Comparison of ENCODE assay signal across 14 cellular contexts in the genomic region with DNA sequence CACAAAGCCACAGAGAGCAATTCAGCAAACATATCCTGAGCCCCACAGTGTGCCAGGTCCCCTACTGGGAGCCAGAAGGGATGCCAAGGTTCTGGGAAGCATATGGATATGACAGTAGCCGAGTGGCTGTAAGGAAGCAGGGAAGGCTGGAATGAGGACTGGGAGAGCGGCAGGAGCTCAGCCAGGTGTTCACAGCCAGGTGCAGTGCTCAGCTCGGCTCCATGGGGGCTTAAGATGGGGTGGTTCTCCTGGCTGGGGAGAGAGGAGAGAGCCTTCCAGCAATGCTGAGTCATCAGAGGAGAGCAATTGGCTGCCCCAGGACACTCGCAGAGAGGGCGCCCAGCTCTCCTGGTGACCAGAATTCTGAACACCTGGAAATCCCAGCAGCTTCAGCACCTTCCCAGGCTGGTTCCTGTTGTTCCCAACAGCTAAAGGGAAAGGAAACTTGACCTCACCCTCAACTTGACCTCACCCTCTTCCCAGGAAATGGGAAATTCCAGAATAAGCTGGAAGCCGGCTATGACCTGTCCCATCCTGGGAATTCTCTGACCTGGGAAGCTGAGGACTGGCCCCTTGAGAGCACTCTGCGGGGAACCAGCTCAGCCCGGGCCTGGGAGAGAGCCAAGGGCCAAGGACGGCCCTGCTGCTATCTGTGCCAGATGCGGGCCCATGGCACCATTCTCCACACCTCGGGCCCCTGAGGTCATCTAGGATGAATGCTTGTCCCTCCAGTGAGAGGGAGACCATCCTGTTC. TPM values are rescaled to one million over a fixed set of nuclear protein-coding genes. Genes with fewer than 3 reads are reported as not detected.
A peak's percentile ranks its signal among the peaks of the same experiment; 100 is the strongest.
DNase-seq lines count a peak whose midpoint lies in the region; ATAC-seq and TF ChIP-seq lines count a peak whose summit lies in the region.
"Had no signal": no experiment of that assay in that cellular context is flagged by ENCODE, and none has a peak within 500 bp of the region (broad histone marks: within the 10 kb centered on the region; RNA-seq: fewer than 3 reads in every experiment).

No MANE protein-coding gene starts in this region.

- peak overlapping the region; percentile 50 to 85 (median 77) for H3K27ac ChIP-seq in heart left ventricle
- H3K27ac ChIP-seq: vagina had no signal

- H3K4me1 Mint-ChIP-seq in type B pancreatic cell (ENCODE audit: unreplicated experiment): peaks cover 16% of the 10 kb centered on the region

- H3K4me1 ChIP-seq in heart left ventricle: peaks cover 22 to 82% (median 73%) of the 10 kb centered on the region in 12 donors

- no peak overlapping the region for H3K27ac Mint-ChIP-seq in type B pancreatic cell
- H3K27ac Mint-ChIP-seq: progenitor cell of endocrine pancreas had no signal

- H3K4me3 Mint-ChIP-seq in type B pancreatic cell: peak overlapping the region; percentile 41

- H3K9me3 Mint-ChIP-seq in type B pancreatic cell: no peaks in the 10 kb centered on the region

- H3K36me3 ChIP-seq in heart left ventricle: no peaks in the 10 kb centered on the region
- H3K36me3 ChIP-seq: vagina had no signal

- H3K36me3 Mint-ChIP-seq in type B pancreatic cell: no peaks in the 10 kb centered on the region

- 37 to 57% (median 48%) methylated on average over 11 of the region's 11 CpGs for WGBS in heart left ventricle, 4 donors

- ATAC-seq in Right ventricle myocardium superior (ENCODE audit: poor library complexity) (peak; percentile 23), heart left ventricle (peak in 2 of 4 donors; percentile 6 to 38), left lobe of liver (no peak)

- no peaks in the 10 kb centered on the region for H3K9me3 ChIP-seq in heart left ventricle
- H3K9me3 ChIP-seq: vagina had no signal

- H3K27me3 ChIP-seq in heart left ventricle: no peaks in the 10 kb centered on the region
- H3K27me3 ChIP-seq: vagina had no signal

- DNase-seq in Right ventricle myocardium superior: no peak
- DNase-seq in cardiac septum (ENCODE audit: low spot score): no peak
- DNase-seq in NCI-H446 treated with DMSO at 0.1 percent for 48 hours (lab: John Stamatoyannopoulos, UW): peak; percentile 77
- DNase-seq in heart left ventricle: peak; percentile 43 to 67 (median 61)
- no peak for DNase-seq in type B pancreatic cell (ENCODE audit: extremely low spot score, unreplicated experiment)
- no peak for DNase-seq in CD1c-positive myeloid dendritic cell (ENCODE audit: extremely low spot score)
- DNase-seq in pons (ENCODE audit: low spot score): no peak
- DNase-seq in left lobe of liver (ENCODE audit: low spot score): no peak
- DNase-seq: DMS153; NCI-H774; SIG-M5; stimulated activated CD4-positive, alpha-beta T cell treated with anti-CD3 and anti-CD28 coated beads, Interleukin-1b, Interleukin-23, amount 100 ng/mL, for 48 hours had no signal

- peak overlapping the region in 1 of 12 donors; percentile 16 for H3K4me3 ChIP-seq in heart left ventricle
- H3K4me3 ChIP-seq: vagina had no signal

- H3K27me3 Mint-ChIP-seq in type B pancreatic cell: peaks cover 22% of the 10 kb centered on the region

- TF ChIP-seq POLR2A in heart left ventricle (IDR thresholded peaks at IDR 0.05): no peak

- TF ChIP-seq CTCF in heart left ventricle (IDR thresholded peaks at IDR 0.05) (no peak), type B pancreatic cell (conservative IDR thresholded peaks at IDR 0.05) (no peak)

- intact Hi-C loops in Right ventricle myocardium superior (cut with DNase I) (no loop called here), cardiac septum (cut with DNase I) (no loop called here), heart left ventricle (cut with DNase I) (no loop called here)

RNA-seq across cellular contexts. Expression of gene SLC6A12, which starts 34.6 kb away (rescaled TPM):
- total RNA-seq in Right ventricle myocardium superior (0.86 TPM), cardiac septum (2.7 TPM), heart left ventricle (1 to 10 TPM in 4 of 9 donors, under 1 TPM in 4, not detected in 1; 0.63 to 3.8 (median 0.99) TPM), type B pancreatic cell (ENCODE audit: low replicate concordance) (2.1 and 3.0 TPM in 2 replicates), left lobe of liver (72.6 TPM)
- polyA plus RNA-seq in heart left ventricle: under 1 TPM; 0.11 to 0.80 TPM
- total RNA-seq: vagina had no signal

Comparison
In these comparisons a context has a peak if more than half of its experiments do, and no peak if none do; other contexts are left out.
1. DNase-seq: peak in NCI-H446 treated with DMSO at 0.1 percent for 48 hours (single experiment) and heart left ventricle (5 of 5); none in Right ventricle myocardium superior (single experiment), cardiac septum (single experiment), type B pancreatic cell (single experiment), CD1c-positive myeloid dendritic cell (single experiment), pons (single experiment) and left lobe of liver (single experiment).
2. RNA of gene SLC6A12, which starts 34.6 kb away (total RNA-seq): 72.6 TPM in left lobe of liver (single experiment); 2.1 to 3.0 TPM in type B pancreatic cell, 2.7 TPM in cardiac septum (single experiment), 0.63 to 3.8 TPM in heart left ventricle and 0.86 TPM in Right ventricle myocardium superior (single experiment); every median in the first group is over 10 times any median in the second.